ENCODE assay signal across 10 cellular contexts in the genomic region with DNA sequence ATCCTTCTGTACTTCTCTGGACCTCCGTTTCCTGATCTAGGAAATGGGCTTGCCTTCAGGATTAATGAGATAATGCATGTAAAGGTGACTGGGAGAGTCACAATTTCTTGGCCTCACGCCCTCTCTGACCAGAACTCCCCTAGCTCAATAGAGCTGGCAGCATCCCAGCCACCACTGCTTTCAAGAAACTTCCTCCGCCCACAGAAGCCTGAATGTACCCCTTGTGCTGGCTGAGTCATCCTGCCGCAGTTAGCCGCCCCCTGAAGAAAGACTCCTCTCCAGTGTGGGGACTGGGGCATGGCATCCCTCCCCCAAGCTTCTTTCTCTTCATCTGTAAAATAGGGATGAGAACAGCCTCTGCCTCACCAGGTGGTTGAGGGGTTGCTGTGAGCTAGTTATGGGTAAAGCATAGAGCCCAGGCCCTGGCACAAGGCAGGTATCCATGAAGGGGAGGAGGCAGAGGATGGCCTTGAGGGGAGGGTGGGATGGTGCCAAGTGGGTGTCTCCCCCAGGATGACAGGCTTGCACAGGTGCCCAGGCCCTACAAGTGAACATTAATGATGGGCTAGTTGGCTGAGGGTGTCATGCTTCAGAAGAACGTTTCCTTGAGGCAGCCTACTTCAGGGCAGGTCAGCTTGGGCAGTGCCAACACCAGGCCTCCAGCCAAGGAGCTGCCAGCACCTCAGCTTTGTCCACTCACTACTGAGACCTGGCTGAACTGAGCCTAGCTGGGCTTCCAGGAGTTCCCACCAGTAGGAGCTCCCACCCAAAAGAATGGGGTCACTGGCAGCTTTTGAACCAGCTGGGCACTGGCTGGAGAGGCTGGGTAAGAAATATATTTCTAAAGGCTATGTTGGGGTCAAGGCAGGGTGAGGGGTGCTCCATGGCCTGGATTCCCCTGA. TPM values are rescaled to one million over a fixed set of nuclear protein-coding genes. Genes with fewer than 3 reads are reported as not detected.
DNase-seq lines count a peak whose midpoint lies in the region; ATAC-seq and TF ChIP-seq lines count a peak whose summit lies in the region.
"Had no signal": no experiment of that assay in that cellular context is flagged by ENCODE, and none has a peak within 500 bp of the region (broad histone marks: within the 10 kb centered on the region; RNA-seq: fewer than 3 reads in every experiment).

No MANE protein-coding gene starts in this region.

- peak overlapping the region; percentile 91 for H3K27ac ChIP-seq in skeletal muscle tissue (ENCODE audit: low read depth, low read length)
- H3K27ac ChIP-seq: KMS-11 had no signal

- H3K4me3 Mint-ChIP-seq in activated T-cell treated with anti-CD3 and anti-CD28 coated beads, Interleukin-2, amount 50 U/mL, for 4 hours, result no peak overlapping the region
- H3K4me3 Mint-ChIP-seq: naive thymus-derived CD4-positive, alpha-beta T cell had no signal

- in situ Hi-C loops in GM13976 (cut with MboI; ENCODE audit: low sequenced_read_pairs, unreplicated experiment), result no loop called here

- H3K4me3 ChIP-seq in skeletal muscle tissue (ENCODE audit: low read length in 3 of 3), result no peak overlapping the region

- peak; percentile 45 for ATAC-seq in HG03103 (IDR thresholded peaks at IDR 0.05; ENCODE audit: low read depth, unreplicated experiment)
- ATAC-seq in activated T-cell treated with anti-CD3 and anti-CD28 coated beads, Interleukin-2, amount 50 U/mL, for 4 hours, result peak; percentile 60 to 67
- ATAC-seq: naive thymus-derived CD4-positive, alpha-beta T cell had no signal

- TF ChIP-seq CTCF in GM13976 (IDR thresholded peaks at IDR 0.05; ENCODE audit: borderline replicate concordance, control extremely low read depth, extremely low read depth, insufficient read depth, missing control alignments), result no peak

- no peaks in the 10 kb centered on the region for H3K9me3 ChIP-seq in skeletal muscle tissue (ENCODE audit: control insufficient read depth in 3 of 3, low read length in 3 of 3)

- peaks cover 0 to 2% (median 0%) of the 10 kb centered on the region in 3 donors for H3K36me3 ChIP-seq in skeletal muscle tissue (ENCODE audit: control insufficient read depth in 3 of 3, insufficient read depth in 3 of 3, low read length in 3 of 3)

- H3K9ac ChIP-seq in skeletal muscle tissue (ENCODE audit: low read depth in 1 of 3, low read length in 3 of 3), result no peak overlapping the region
- H3K9ac ChIP-seq: KMS-11 had no signal

- H3K4me1 Mint-ChIP-seq in activated T-cell treated with anti-CD3 and anti-CD28 coated beads, Interleukin-2, amount 50 U/mL, for 4 hours (ENCODE audit: low read depth), result peaks cover 14% of the 10 kb centered on the region

- peaks cover 12% of the 10 kb centered on the region for H3K27me3 Mint-ChIP-seq in activated T-cell treated with anti-CD3 and anti-CD28 coated beads, Interleukin-2, amount 50 U/mL, for 4 hours (ENCODE audit: low read depth)

- H3K36me3 Mint-ChIP-seq in activated T-cell treated with anti-CD3 and anti-CD28 coated beads, Interleukin-2, amount 50 U/mL, for 4 hours (ENCODE audit: insufficient read depth), result no peaks in the 10 kb centered on the region
- H3K36me3 Mint-ChIP-seq: naive thymus-derived CD4-positive, alpha-beta T cell had no signal

- H3K27me3 ChIP-seq in skeletal muscle tissue (ENCODE audit: control insufficient read depth in 3 of 3, insufficient read depth in 3 of 3, low read length in 3 of 3), result peaks cover 5 to 21% (median 6%) of the 10 kb centered on the region in 3 donors

- H3K4me1 ChIP-seq in skeletal muscle tissue (ENCODE audit: control insufficient read depth in 3 of 3, insufficient read depth in 3 of 3, low read length in 3 of 3), result peaks cover 48 to 59% (median 57%) of the 10 kb centered on the region in 3 donors

- DNase-seq in GM13976 (ENCODE audit: low spot score) (peak; percentile 54), foreskin melanocyte (peak; percentile 80), NCI-H2029 (lab: John Stamatoyannopoulos, UW) (no peak), NCI-H2227 treated with DMSO at 0.1 percent for 48 hours (lab: John Stamatoyannopoulos, UW) (no peak), DMS114 treated with DMSO at 0.1 percent for 48 hours (lab: John Stamatoyannopoulos, UW; ENCODE audit: unreplicated experiment) (no peak)
- DNase-seq in activated T-cell treated with anti-CD3 and anti-CD28 coated beads, Interleukin-2, amount 50 U/mL, for 4 hours, result peak; percentile 33

- no peaks in the 10 kb centered on the region for H3K9me3 Mint-ChIP-seq in activated T-cell treated with anti-CD3 and anti-CD28 coated beads, Interleukin-2, amount 50 U/mL, for 4 hours

RNA-seq across cellular contexts. Expression of a gene that starts 3.5 kb away (rescaled TPM):
- under 1 TPM; 0.32 to 0.43 (median 0.35) TPM for total RNA-seq in activated T-cell treated with anti-CD3 and anti-CD28 coated beads, Interleukin-2, amount 50 U/mL, for 4 hours
- 19.8 TPM for total RNA-seq in skeletal muscle tissue

RNA-seq across cellular contexts. Expression of a gene that starts 33.2 kb away (rescaled TPM):
- 1 to 10 TPM; 1.4 to 2.8 (median 1.8) TPM for total RNA-seq in activated T-cell treated with anti-CD3 and anti-CD28 coated beads, Interleukin-2, amount 50 U/mL, for 4 hours
- 3.1 TPM for total RNA-seq in skeletal muscle tissue

RNA-seq across cellular contexts. Expression of a gene that starts 33.3 kb away (rescaled TPM):
- 1 to 10 TPM in 2 of 3 donors, under 1 TPM in 1; 0.86 to 3.5 (median 1.3) TPM for total RNA-seq in activated T-cell treated with anti-CD3 and anti-CD28 coated beads, Interleukin-2, amount 50 U/mL, for 4 hours
- total RNA-seq in skeletal muscle tissue, result 50.6 TPM

Comparison
In these comparisons a context has a peak if more than half of its experiments do, and no peak if none do; other contexts are left out.
1. DNase-seq: peak in GM13976 (single experiment), activated T-cell treated with anti-CD3 and anti-CD28 coated beads, Interleukin-2, amount 50 U/mL, for 4 hours (single experiment) and foreskin melanocyte (single experiment); none in NCI-H2029 (single experiment), NCI-H2227 treated with DMSO at 0.1 percent for 48 hours (single experiment) and DMS114 treated with DMSO at 0.1 percent for 48 hours (single experiment).
2. RNA of a gene that starts 3.5 kb away (total RNA-seq): 19.8 TPM in skeletal muscle tissue (single experiment); 0.32 to 0.43 TPM in activated T-cell treated with anti-CD3 and anti-CD28 coated beads, Interleukin-2, amount 50 U/mL, for 4 hours; every median in the first group is over 10 times any median in the second.
3. RNA of a gene that starts 33.3 kb away (total RNA-seq): 50.6 TPM in skeletal muscle tissue (single experiment); 0.86 to 3.5 TPM in activated T-cell treated with anti-CD3 and anti-CD28 coated beads, Interleukin-2, amount 50 U/mL, for 4 hours; every median in the first group is over 10 times any median in the second.